Comparison of ENCODE assay signal across 8 cellular contexts in the genomic region with DNA sequence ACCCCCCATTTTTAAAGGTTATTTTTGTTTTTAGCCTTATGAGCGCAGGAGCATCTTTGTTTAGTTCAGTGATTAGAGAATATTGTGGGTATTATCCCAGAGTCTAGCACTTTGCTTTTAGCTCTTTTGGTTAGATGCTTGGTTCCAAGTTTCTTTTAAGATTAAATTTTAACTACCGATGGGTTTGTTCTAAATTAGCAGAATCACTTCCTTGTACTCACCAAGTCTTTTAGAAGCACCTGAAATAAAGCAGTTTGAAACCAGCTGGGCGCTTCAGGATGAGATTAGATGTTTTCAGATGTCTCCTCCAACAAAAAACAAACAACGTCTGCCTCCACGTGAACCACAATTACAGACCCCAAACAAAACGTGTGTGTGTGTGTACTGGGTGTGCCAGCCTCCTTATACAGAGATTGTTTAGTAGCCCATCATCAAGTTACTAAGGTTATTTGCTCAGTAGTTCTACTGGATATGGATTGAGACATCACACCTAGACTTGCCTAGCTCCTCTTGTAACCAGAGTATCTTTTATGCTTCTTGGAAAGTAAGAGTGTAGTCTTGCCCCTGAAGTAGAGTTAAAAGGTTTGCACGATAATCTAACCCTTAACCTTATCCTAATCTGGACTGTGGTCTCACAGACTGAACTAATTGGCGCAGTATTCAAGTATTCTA. TPM values are rescaled to one million over a fixed set of nuclear protein-coding genes. Genes with fewer than 3 reads are reported as not detected.
DNase-seq lines count a peak whose midpoint lies in the region; ATAC-seq, FAIRE-seq and TF ChIP-seq lines count a peak whose summit lies in the region.

No MANE protein-coding gene starts in this region.

- no peaks in the 10 kb centered on the region for H3K36me3 ChIP-seq in left ventricle myocardium inferior
- H3K36me3 ChIP-seq in astrocyte (ENCODE audit: insufficient read depth, low read length) = peaks cover 10% of the 10 kb centered on the region
- H3K36me3 ChIP-seq in left lung = no peaks in the 10 kb centered on the region
- H3K36me3 ChIP-seq in uterus = no peaks in the 10 kb centered on the region

- H3K4me3 Mint-ChIP-seq in astrocyte (ENCODE audit: unreplicated experiment) = peak overlapping the region; percentile 99

- H3K9me3 Mint-ChIP-seq in astrocyte (ENCODE audit: unreplicated experiment) = no peaks in the 10 kb centered on the region

- no peaks in the 10 kb centered on the region for H3K27me3 Mint-ChIP-seq in astrocyte (ENCODE audit: low read depth, unreplicated experiment)

- H3K36me3 Mint-ChIP-seq in astrocyte (ENCODE audit: low read depth, unreplicated experiment) = peaks cover 2% of the 10 kb centered on the region

- H3K79me2 ChIP-seq in astrocyte (ENCODE audit: insufficient read depth, low read length) = peaks cover 73% of the 10 kb centered on the region

- peak overlapping the region; percentile 98 for H3K27ac ChIP-seq in left ventricle myocardium inferior (replicated peaks)
- no peak overlapping the region for H3K27ac ChIP-seq in astrocyte (ENCODE audit: low read depth, low read length)
- peak overlapping the region; percentile 23 to 99 for H3K27ac ChIP-seq in left lung
- peak overlapping the region; percentile 99 to 100 for H3K27ac ChIP-seq in uterus

- no peak for TF ChIP-seq CTCF in left ventricle myocardium inferior (IDR thresholded peaks at IDR 0.05; ENCODE audit: borderline replicate concordance)
- TF ChIP-seq CTCF in astrocyte (IDR thresholded peaks at IDR 0.05; ENCODE audit: insufficient read depth, low read depth, low read length) = no peak
- no peak for TF ChIP-seq CTCF in left lung (IDR thresholded peaks at IDR 0.05)
- no peak for TF ChIP-seq CTCF in uterus (IDR thresholded peaks at IDR 0.05)

- no peaks in the 10 kb centered on the region for H3K9me3 ChIP-seq in left ventricle myocardium inferior (replicated peaks)
- H3K9me3 ChIP-seq in astrocyte (ENCODE audit: insufficient read depth, low read depth, low read length) = no peaks in the 10 kb centered on the region
- H3K9me3 ChIP-seq in left lung = no peaks in the 10 kb centered on the region
- H3K9me3 ChIP-seq in uterus = no peaks in the 10 kb centered on the region

- no peak for DNase-seq in left ventricle myocardium inferior
- no peak for DNase-seq in Right ventricle myocardium superior
- DNase-seq in astrocyte (ENCODE audit: low read depth) = no peak
- no peak for DNase-seq in left lung
- no peak for DNase-seq in uterus
- no peak for DNase-seq in NCI-H524 treated with DMSO at 0.1 percent for 48 hours (lab: John Stamatoyannopoulos, UW)

- H3K27me3 ChIP-seq in left ventricle myocardium inferior (ENCODE audit: low read depth) = no peaks in the 10 kb centered on the region
- no peaks in the 10 kb centered on the region for H3K27me3 ChIP-seq in astrocyte (ENCODE audit: insufficient read depth, low read length)
- peaks cover 0 to 9% of the 10 kb centered on the region in 2 donors for H3K27me3 ChIP-seq in left lung
- H3K27me3 ChIP-seq in uterus = no peaks in the 10 kb centered on the region

- H3K4me1 Mint-ChIP-seq in astrocyte (ENCODE audit: low read depth, unreplicated experiment) = peaks cover 34% of the 10 kb centered on the region

- intact Hi-C loops in left ventricle myocardium inferior (cut with micrococcal nuclease) (no loop called here), Right ventricle myocardium superior (cut with DNase I) (no loop called here), left lung (cut with DNase I) (no loop called here), uterus (cut with DNase I; ENCODE audit: low total_unique reads) (loop anchor here (5.0 kb wide), 1 partner anchor 35 kb away; no protein-coding TSS in a partner anchor)

- H2AFZ ChIP-seq in astrocyte (ENCODE audit: low read depth, low read length) = no peak overlapping the region

- H4K20me1 ChIP-seq in astrocyte (ENCODE audit: insufficient read depth, low read length) = peaks cover 68% of the 10 kb centered on the region

- H3K4me3 ChIP-seq in left ventricle myocardium inferior (peak overlapping the region; percentile 90), astrocyte (ENCODE audit: insufficient read depth, low read depth, low read length) (peak overlapping the region; percentile 100), left lung (peak overlapping the region; percentile 79 to 88), uterus (peak overlapping the region; percentile 72 to 77)

- peak overlapping the region; percentile 96 for H3K9ac ChIP-seq in astrocyte (ENCODE audit: low read length)

- no peak overlapping the region for H3K27ac Mint-ChIP-seq in astrocyte (ENCODE audit: unreplicated experiment)

- TF ChIP-seq POLR2A in uterus (IDR thresholded peaks at IDR 0.05) = no peak

- peaks cover 91% of the 10 kb centered on the region for H3K4me1 ChIP-seq in left ventricle myocardium inferior
- H3K4me1 ChIP-seq in astrocyte (ENCODE audit: insufficient read depth, low read length) = peaks cover 18% of the 10 kb centered on the region
- peaks cover 20 to 62% of the 10 kb centered on the region in 2 donors for H3K4me1 ChIP-seq in left lung
- H3K4me1 ChIP-seq in uterus = no peaks in the 10 kb centered on the region

- ATAC-seq in Right ventricle myocardium superior (ENCODE audit: poor library complexity) (no peak), left lung (no peak), GM19023 (IDR thresholded peaks at IDR 0.05; ENCODE audit: unreplicated experiment) (no peak), GM19463 (IDR thresholded peaks at IDR 0.05; ENCODE audit: unreplicated experiment) (no peak)

- no peak for FAIRE-seq in astrocyte (lab: Jason Lieb, UNC)

- H3K4me2 ChIP-seq in astrocyte (ENCODE audit: low read length) = peak overlapping the region; percentile 92

RNA-seq across cellular contexts. Expression of gene DSTN, which starts 2.2 kb away (rescaled TPM):
- 635 TPM for total RNA-seq in left ventricle myocardium inferior
- total RNA-seq in Right ventricle myocardium superior = 860 TPM
- 542 and 552 TPM in 2 replicates for total RNA-seq in astrocyte
- 100 to 1,000 TPM; 504 to 551 TPM for total RNA-seq in left lung
- total RNA-seq in uterus = 100 to 1,000 TPM; 294 to 674 (median 623) TPM

RNA-seq across cellular contexts. Expression of gene BFSP1, which starts 40.9 kb away (rescaled TPM):
- total RNA-seq in left ventricle myocardium inferior (0.66 TPM), Right ventricle myocardium superior (0.73 TPM), astrocyte (3.7 and 4.2 TPM in 2 replicates), left lung (1 to 10 TPM; 1.9 TPM), uterus (1 to 10 TPM; 1.5 to 5.1 (median 3.1) TPM)
